Comparison of ENCODE assay signal across 1 cellular context in the genomic region with DNA sequence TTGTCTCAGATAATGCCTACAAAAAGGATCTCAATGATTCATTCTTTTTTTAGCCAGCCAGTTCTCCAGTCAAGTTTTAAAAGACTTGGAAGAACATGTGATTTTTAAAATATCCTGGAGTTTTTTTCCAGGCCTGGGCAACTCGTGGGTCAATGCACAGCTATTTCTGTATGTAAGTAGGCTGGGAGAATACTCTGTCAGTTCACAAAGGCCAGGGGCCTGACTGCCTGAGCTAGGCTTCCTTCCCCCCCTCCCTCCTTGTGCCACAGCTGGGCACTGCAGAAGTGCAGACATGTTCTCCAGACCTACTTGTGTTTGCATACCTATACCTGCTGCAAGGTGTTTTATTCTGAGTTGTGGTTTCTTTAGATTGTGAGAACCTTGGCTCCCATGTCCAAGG.
TF ChIP-seq lines count a peak whose summit lies in the region.

No MANE protein-coding gene starts in this region.

TF ChIP-seq in HepG2, 621 proteins besides CTCF, POLR2A, EP300 and RAD21:
- TF ChIP-seq SIX1 (CRISPR knock-in tag; IDR thresholded peaks at IDR 0.05; ENCODE audit: borderline replicate concordance) (0 out of 2 replicates have a peak, but pooled peaks have one; percentile 8), ARHGAP35 (CRISPR knock-in tag; IDR thresholded peaks at IDR 0.05; ENCODE audit: borderline replicate concordance) (no peak)
- TF ChIP-seq, protein P1, sequence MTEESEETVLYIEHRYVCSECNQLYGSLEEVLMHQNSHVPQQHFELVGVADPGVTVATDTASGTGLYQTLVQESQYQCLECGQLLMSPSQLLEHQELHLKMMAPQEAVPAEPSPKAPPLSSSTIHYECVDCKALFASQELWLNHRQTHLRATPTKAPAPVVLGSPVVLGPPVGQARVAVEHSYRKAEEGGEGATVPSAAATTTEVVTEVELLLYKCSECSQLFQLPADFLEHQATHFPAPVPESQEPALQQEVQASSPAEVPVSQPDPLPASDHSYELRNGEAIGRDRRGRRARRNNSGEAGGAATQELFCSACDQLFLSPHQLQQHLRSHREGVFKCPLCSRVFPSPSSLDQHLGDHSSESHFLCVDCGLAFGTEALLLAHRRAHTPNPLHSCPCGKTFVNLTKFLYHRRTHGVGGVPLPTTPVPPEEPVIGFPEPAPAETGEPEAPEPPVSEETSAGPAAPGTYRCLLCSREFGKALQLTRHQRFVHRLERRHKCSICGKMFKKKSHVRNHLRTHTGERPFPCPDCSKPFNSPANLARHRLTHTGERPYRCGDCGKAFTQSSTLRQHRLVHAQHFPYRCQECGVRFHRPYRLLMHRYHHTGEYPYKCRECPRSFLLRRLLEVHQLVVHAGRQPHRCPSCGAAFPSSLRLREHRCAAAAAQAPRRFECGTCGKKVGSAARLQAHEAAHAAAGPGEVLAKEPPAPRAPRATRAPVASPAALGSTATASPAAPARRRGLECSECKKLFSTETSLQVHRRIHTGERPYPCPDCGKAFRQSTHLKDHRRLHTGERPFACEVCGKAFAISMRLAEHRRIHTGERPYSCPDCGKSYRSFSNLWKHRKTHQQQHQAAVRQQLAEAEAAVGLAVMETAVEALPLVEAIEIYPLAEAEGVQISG (CRISPR knock-in tag; IDR thresholded peaks at IDR 0.05) = no peak
